ENCODE assay signal across 8 cellular contexts in genomic region chr9:15357050-15357653, GRCh38. TPM values are rescaled to one million over a fixed set of nuclear protein-coding genes. Genes with fewer than 3 reads are reported as not detected.
DNase-seq lines count a peak whose midpoint lies in the region; ATAC-seq and TF ChIP-seq lines count a peak whose summit lies in the region.

No MANE protein-coding gene starts in this region.

- TF ChIP-seq POLR2A in adrenal gland (IDR thresholded peaks at IDR 0.05), result no peak

- ATAC-seq in GM18909 (IDR thresholded peaks at IDR 0.05; ENCODE audit: poor library complexity, unreplicated experiment), result peak; percentile 95
- peak; percentile 96 for ATAC-seq in HG03025 (IDR thresholded peaks at IDR 0.05; ENCODE audit: low FRiP score, unreplicated experiment)

- intact Hi-C loops in adrenal gland (cut with DNase I), result no loop called here

- 68 to 84% (median 79%) methylated on average over 4 of the region's 4 CpGs for WGBS in adrenal gland, 4 donors

- no peak overlapping the region for H3K27ac ChIP-seq in adrenal gland

- TF ChIP-seq CTCF in adrenal gland (IDR thresholded peaks at IDR 0.05) (no peak), foreskin fibroblast (IDR thresholded peaks at IDR 0.05; ENCODE audit: low read depth, low read length) (no peak)

- DNase-seq in T follicular helper cell (ENCODE audit: low read depth), result peak; percentile 14
- peak; percentile 26 for DNase-seq in iPS-NIHi7 (ENCODE audit: extremely low spot score)
- no peak for DNase-seq in adrenal gland
- DNase-seq in foreskin fibroblast, result no peak
- no peak for DNase-seq in NCI-H128 (lab: John Stamatoyannopoulos, UW; ENCODE audit: unreplicated experiment)
- no peak for DNase-seq in activated gamma-delta T cell (lab: John Stamatoyannopoulos, UW)

- H3K4me3 ChIP-seq in adrenal gland (no peak overlapping the region), foreskin fibroblast (ENCODE audit: low read depth in 1 of 2, low read length in 2 of 2) (no peak overlapping the region)

- H3K9me3 ChIP-seq in adrenal gland (replicated peaks in 1 of 3), result no peaks in the 10 kb centered on the region

- no peaks in the 10 kb centered on the region for H3K36me3 ChIP-seq in adrenal gland (replicated peaks in 1 of 2)

- H3K4me1 ChIP-seq in adrenal gland (replicated peaks in 1 of 2), result no peaks in the 10 kb centered on the region

- no peaks in the 10 kb centered on the region for H3K27me3 ChIP-seq in adrenal gland

RNA-seq across cellular contexts. Expression of gene TTC39B, which starts 50.1 kb away (rescaled TPM):
- total RNA-seq in adrenal gland, result 10 to 100 TPM in 6 of 8 donors, 1 to 10 TPM in 2; 7.3 to 14.4 (median 12.8) TPM
- polyA plus RNA-seq in adrenal gland, result 1 to 10 TPM; 3.7 to 6.8 (median 4.9) TPM

Comparison
In these comparisons a context has a peak if more than half of its experiments do, and no peak if none do; other contexts are left out.
1. DNase-seq: peak in T follicular helper cell (single experiment) and iPS-NIHi7 (single experiment); none in adrenal gland (0 of 7), foreskin fibroblast (0 of 2), NCI-H128 (single experiment) and activated gamma-delta T cell (single experiment).